In genomic region chr20:58907481-58908137, GRCh38 we compare ENCODE assay signal across 8 cellular contexts. TPM values are rescaled to one million over a fixed set of nuclear protein-coding genes. Genes with fewer than 3 reads are reported as not detected.
DNase-seq lines count a peak whose midpoint lies in the region; ATAC-seq and TF ChIP-seq lines count a peak whose summit lies in the region.

No MANE protein-coding gene starts in this region.

- TF ChIP-seq CTCF in fibroblast of mammary gland (conservative IDR thresholded peaks at IDR 0.05; ENCODE audit: control insufficient read depth, insufficient read depth, low read depth, low read length) (no peak), nephron progenitor cell (IDR thresholded peaks at IDR 0.05) (no peak), transverse colon (IDR thresholded peaks at IDR 0.05) (no peak)

- in situ Hi-C loops in transverse colon (cut with MboI; ENCODE audit: low pct_ligation_motif_present in 1 of 4, low pct_unique_long_range_greater_than_20kb in 1 of 4, low sequenced_read_pairs in 3 of 4), result loop anchor here in 1 of 4 donors (10.0 kb wide), 1 partner anchor 77 kb away; the partner anchor contains the start of gene NELFCD

- peaks cover 97% of the 10 kb centered on the region for H3K36me3 Mint-ChIP-seq in activated T-cell treated with anti-CD3 and anti-CD28 coated beads, Interleukin-2, amount 50 U/mL, for 24 hours (ENCODE audit: low read depth)
- H3K36me3 Mint-ChIP-seq in nephron progenitor cell (ENCODE audit: low read depth), result peaks cover 95% of the 10 kb centered on the region

- peaks cover 10 to 33% (median 12%) of the 10 kb centered on the region in 4 donors for H3K4me1 ChIP-seq in transverse colon

- intact Hi-C loops in transverse colon (cut with DNase I; ENCODE audit: low total_unique reads), result no loop called here

- peaks cover 0 to 53% (median 31%) of the 10 kb centered on the region in 4 donors for H3K36me3 ChIP-seq in transverse colon

- H3K4me3 ChIP-seq in fibroblast of mammary gland (ENCODE audit: control insufficient read depth, low read depth, low read length), result peak overlapping the region; percentile 12
- H3K4me3 ChIP-seq in transverse colon, result peak overlapping the region in 1 of 4 donors; percentile 22

- H3K4me1 Mint-ChIP-seq in activated T-cell treated with anti-CD3 and anti-CD28 coated beads, Interleukin-2, amount 50 U/mL, for 24 hours (ENCODE audit: low read depth), result peaks cover 75% of the 10 kb centered on the region
- H3K4me1 Mint-ChIP-seq in nephron progenitor cell, result peaks cover 61% of the 10 kb centered on the region

- DNase-seq in DMS 273 (lab: John Stamatoyannopoulos, UW; ENCODE audit: unreplicated experiment) (peak; percentile 99), NOMO-1 treated with dmso at 0.1 percent for 144 hours (lab: John Stamatoyannopoulos, UW; ENCODE audit: unreplicated experiment) (peak; percentile 98), fibroblast of mammary gland (ENCODE audit: low read depth) (peak; percentile 99), nephron progenitor cell (peak; percentile 61), transverse colon (peak; percentile 83)
- DNase-seq in activated T-cell treated with anti-CD3 and anti-CD28 coated beads, Interleukin-2, amount 50 U/mL, for 24 hours, result peak; percentile 47

- H3K9me3 Mint-ChIP-seq in activated T-cell treated with anti-CD3 and anti-CD28 coated beads, Interleukin-2, amount 50 U/mL, for 24 hours, result no peaks in the 10 kb centered on the region
- no peaks in the 10 kb centered on the region for H3K9me3 Mint-ChIP-seq in nephron progenitor cell

- H3K4me3 Mint-ChIP-seq in activated T-cell treated with anti-CD3 and anti-CD28 coated beads, Interleukin-2, amount 50 U/mL, for 24 hours, result peak overlapping the region; percentile 67
- peak overlapping the region; percentile 76 for H3K4me3 Mint-ChIP-seq in nephron progenitor cell

- WGBS in transverse colon (ENCODE audit: low coverage in 1 of 2), 2 donors, result 19 to 25% methylated on average over 10 of the region's 10 CpGs

- no peak for TF ChIP-seq EP300 in transverse colon (IDR thresholded peaks at IDR 0.05; ENCODE audit: low read depth)

- H3K27ac ChIP-seq in transverse colon, result peak overlapping the region; percentile 69 to 79 (median 78)

- no peaks in the 10 kb centered on the region for H3K27me3 Mint-ChIP-seq in activated T-cell treated with anti-CD3 and anti-CD28 coated beads, Interleukin-2, amount 50 U/mL, for 24 hours
- H3K27me3 Mint-ChIP-seq in nephron progenitor cell (ENCODE audit: low read depth, poor library complexity), result no peaks in the 10 kb centered on the region

- no peak for TF ChIP-seq POLR2A in transverse colon (IDR thresholded peaks at IDR 0.05)

- peak overlapping the region; percentile 94 for H3K27ac Mint-ChIP-seq in activated T-cell treated with anti-CD3 and anti-CD28 coated beads, Interleukin-2, amount 50 U/mL, for 24 hours
- H3K27ac Mint-ChIP-seq in nephron progenitor cell, result peak overlapping the region; percentile 99

- no peaks in the 10 kb centered on the region for H3K27me3 ChIP-seq in transverse colon

- no peaks in the 10 kb centered on the region for H3K9me3 ChIP-seq in transverse colon

- ATAC-seq in GM19452 (IDR thresholded peaks at IDR 0.05; ENCODE audit: unreplicated experiment) (peak; percentile 80), HG03469 (IDR thresholded peaks at IDR 0.05; ENCODE audit: unreplicated experiment) (peak; percentile 58)

RNA-seq across cellular contexts. Expression of gene GNAS, which starts 55.1 kb away (rescaled TPM):
- 100 to 1,000 TPM; 501 to 716 (median 535) TPM for total RNA-seq in transverse colon

RNA-seq across cellular contexts. Expression of gene GNAS-AS1, which starts 56.9 kb away (rescaled TPM):
- 1 to 10 TPM in 1 of 4 donors, under 1 TPM in 1, not detected in 2; 0.55 to 1.1 TPM for total RNA-seq in transverse colon

Comparison
In these comparisons a context has a peak if more than half of its experiments do, and no peak if none do; other contexts are left out.
1. DNase-seq: peak in every context shown above with its lines; median percentile 99 in DMS 273; 99 in fibroblast of mammary gland; 98 in NOMO-1 treated with dmso at 0.1 percent for 144 hours; 83 in transverse colon; 61 in nephron progenitor cell; 47 in activated T-cell treated with anti-CD3 and anti-CD28 coated beads, Interleukin-2, amount 50 U/mL, for 24 hours.